In the genomic region with DNA sequence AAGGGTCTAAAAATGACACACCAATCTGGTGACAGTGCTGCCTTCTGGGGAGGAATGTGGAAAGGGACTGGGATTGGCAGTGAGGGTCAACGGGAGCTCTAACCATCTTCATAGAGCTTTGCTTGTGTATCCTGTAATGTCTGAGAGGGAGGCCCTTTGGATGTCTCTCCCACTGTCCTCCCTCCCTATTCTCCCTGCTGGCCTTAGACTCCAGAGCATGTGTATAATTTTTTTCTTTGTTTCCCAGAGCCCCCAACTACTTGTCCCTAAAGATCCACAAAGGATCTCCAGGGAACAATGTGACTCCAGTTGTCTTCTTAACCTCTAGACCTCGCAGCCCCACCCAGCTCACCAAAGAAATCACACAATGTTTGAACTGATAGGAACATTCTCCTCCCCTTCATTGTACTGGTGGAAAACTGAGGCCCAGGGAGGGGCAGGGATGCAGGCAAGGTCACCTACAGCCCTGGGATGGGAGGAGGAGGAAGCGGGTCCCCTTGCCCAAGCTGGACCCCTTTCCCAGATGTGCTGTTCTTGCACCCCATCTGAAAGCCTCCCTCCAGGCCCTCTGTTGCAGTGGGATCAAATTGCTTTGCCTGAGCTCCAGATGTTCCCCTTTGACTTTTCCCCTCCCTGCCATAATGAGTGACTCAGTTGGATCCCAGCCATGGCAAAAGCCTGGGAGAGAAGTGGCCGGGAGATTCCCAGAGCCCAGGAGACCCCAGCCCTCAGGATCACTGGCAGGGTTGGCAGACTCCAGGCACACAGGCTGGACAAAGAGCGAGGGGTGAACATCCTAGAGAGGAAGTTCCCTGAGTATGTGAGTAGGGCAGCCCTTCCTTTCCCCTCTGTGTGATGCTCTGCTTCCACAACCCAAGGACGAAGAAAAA, we compare ENCODE assay signal across 11 cellular contexts. TPM values are rescaled to one million over a fixed set of nuclear protein-coding genes. Genes with fewer than 3 reads are reported as not detected.
DNase-seq lines count a peak whose midpoint lies in the region; ATAC-seq and TF ChIP-seq lines count a peak whose summit lies in the region.
"Had no signal": no experiment of that assay in that cellular context is flagged by ENCODE, and none has a peak within 500 bp of the region (broad histone marks: within the 10 kb centered on the region; RNA-seq: fewer than 3 reads in every experiment).

No MANE protein-coding gene starts in this region.

- no peak for DNase-seq in foreskin keratinocyte
- peak; percentile 66 for DNase-seq in skeletal muscle cell (ENCODE audit: low read depth)
- no peak for DNase-seq in inferior parietal cortex (ENCODE audit: extremely low spot score)
- no peak for DNase-seq in pons (ENCODE audit: low spot score)
- DNase-seq: activated naive CD4-positive, alpha-beta T cell treated with anti-CD3 and anti-CD28 coated beads, Interleukin-2, amount 50 U/mL, for 16 hours; NCI-H1105 had no signal

- peak overlapping the region in 7 of 11 experiments; percentile 2 to 74 (median 70); a peak in 11 of 22 replicates for H3K27ac ChIP-seq in BLaER1 treated with 17β-estradiol and CSF1 and Interleukin-3, amounts not matched to agents 10 nM and 100 nM
- H3K27ac ChIP-seq in VCaP (peak overlapping the region; percentile 90), foreskin keratinocyte (peak overlapping the region; percentile 49)

- H3K9me3 ChIP-seq in BLaER1 treated with 17β-estradiol and CSF1 and Interleukin-3, amounts not matched to agents 10 nM and 100 nM (replicated peaks in 1 of 11), result no peaks in the 10 kb centered on the region

- no peak overlapping the region for H3K4me3 ChIP-seq in BLaER1 treated with 17β-estradiol and CSF1 and Interleukin-3, amounts not matched to agents 10 nM and 100 nM
- no peak overlapping the region for H3K4me3 ChIP-seq in skeletal muscle cell (ENCODE audit: low read depth, low read length)

- ATAC-seq in foreskin keratinocyte, result no peak
- ATAC-seq in HG02884 (IDR thresholded peaks at IDR 0.05; ENCODE audit: unreplicated experiment), result no peak
- ATAC-seq in HG03457 (IDR thresholded peaks at IDR 0.05; ENCODE audit: unreplicated experiment), result no peak
- ATAC-seq: activated CD4-positive, CD25-positive, alpha-beta regulatory T cell treated with anti-CD3 and anti-CD28 coated beads, Interleukin-2, amount 50 U/mL, for 24 hours had no signal

- no peaks in the 10 kb centered on the region for H3K27me3 ChIP-seq in BLaER1 treated with 17β-estradiol and CSF1 and Interleukin-3, amounts not matched to agents 10 nM and 100 nM
- H3K27me3 ChIP-seq in foreskin keratinocyte, result no peaks in the 10 kb centered on the region

- peaks cover 0 to 40% (median 0%) of the 10 kb centered on the region in 11 experiments; a peak in 8 of 22 replicates for H3K36me3 ChIP-seq in BLaER1 treated with 17β-estradiol and CSF1 and Interleukin-3, amounts not matched to agents 10 nM and 100 nM

- H3K4me2 ChIP-seq in BLaER1 treated with 17β-estradiol and CSF1 and Interleukin-3, amounts not matched to agents 10 nM and 100 nM, result peak overlapping the region; percentile 76 to 97 (median 87); a peak in 18 of 22 replicates

- TF ChIP-seq CTCF in VCaP (conservative IDR thresholded peaks at IDR 0.05), result no peak
- no peak for TF ChIP-seq CTCF in foreskin keratinocyte (conservative IDR thresholded peaks at IDR 0.05)

- H4K20me1 ChIP-seq in BLaER1 treated with 17β-estradiol and CSF1 and Interleukin-3, amounts not matched to agents 10 nM and 100 nM, result no peaks in the 10 kb centered on the region

- H3K9ac ChIP-seq in BLaER1 treated with 17β-estradiol and CSF1 and Interleukin-3, amounts not matched to agents 10 nM and 100 nM, result no peak overlapping the region

- H3K4me1 ChIP-seq in BLaER1 treated with 17β-estradiol and CSF1 and Interleukin-3, amounts not matched to agents 10 nM and 100 nM, result peaks cover 33 to 53% (median 38%) of the 10 kb centered on the region in 10 experiments
- H3K4me1 ChIP-seq in foreskin keratinocyte, result peaks cover 19% of the 10 kb centered on the region

RNA-seq across cellular contexts. Expression of a gene that starts 21.8 kb away (rescaled TPM):
- 459 and 490 TPM in 2 replicates for total RNA-seq in foreskin keratinocyte
- polyA plus RNA-seq in foreskin keratinocyte, result 365 and 441 TPM in 2 replicates
